1 cellular context compared by ENCODE assay signal in genomic region chr4:165190591-165191212, GRCh38.
TF ChIP-seq lines count a peak whose summit lies in the region.

No MANE protein-coding gene starts in this region.

TF ChIP-seq in K562, 482 proteins besides CTCF, POLR2A, EP300 and RAD21 (continued from another document):
- TF ChIP-seq FOSL1 (tag; conservative IDR thresholded peaks at IDR 0.05) (0 out of 2 replicates have a peak, but pooled peaks have one; percentile 22), PCBP2 (IDR thresholded peaks at IDR 0.05; ENCODE audit: low read depth, low read length, poor library complexity, severe bottlenecking) (no peak), ZBTB17 (CRISPR knock-in tag; IDR thresholded peaks at IDR 0.05) (no peak), UBTF (IDR thresholded peaks at IDR 0.05; ENCODE audit: borderline replicate concordance in 1 of 2, low read depth in 2 of 2, low read length in 2 of 2) (no peak), ZBTB40 (IDR thresholded peaks at IDR 0.05) (no peak), ZBTB40 (CRISPR knock-in tag; IDR thresholded peaks at IDR 0.05) (no peak), CTBP1 (IDR thresholded peaks at IDR 0.05; ENCODE audit: borderline replicate concordance) (no peak)
